ENCODE assay signal across 9 cellular contexts in genomic region chr1:223733898-223734852, GRCh38. TPM values are rescaled to one million over a fixed set of nuclear protein-coding genes. Genes with fewer than 3 reads are reported as not detected.
DNase-seq lines count a peak whose midpoint lies in the region; TF ChIP-seq lines count a peak whose summit lies in the region.
"Had no signal": no experiment of that assay in that cellular context is flagged by ENCODE, and none has a peak within 500 bp of the region (broad histone marks: within the 10 kb centered on the region; RNA-seq: fewer than 3 reads in every experiment).

No MANE protein-coding gene starts in this region.

- H3K4me3 Mint-ChIP-seq in activated CD4-positive, alpha-beta memory T cell treated with anti-CD3 and anti-CD28 coated beads, Interleukin-2, amount 10 ng/mL, durations not matched to agents 7 days and 5 days = no peak overlapping the region
- no peak overlapping the region for H3K4me3 Mint-ChIP-seq in activated CD4-positive, alpha-beta memory T cell treated with anti-CD3 and anti-CD28 coated beads for 36 hours

- H3K4me3 ChIP-seq in dorsolateral prefrontal cortex = peak overlapping the region in 17 of 59 donors; percentile 1 to 39 (median 21)
- H3K4me3 ChIP-seq in muscle layer of duodenum (ENCODE audit: low read depth in 1 of 2, low read length in 2 of 2) = no peak overlapping the region
- no peak overlapping the region for H3K4me3 ChIP-seq in tibial nerve
- H3K4me3 ChIP-seq: coronary artery had no signal

- no peak for TF ChIP-seq EP300 in tibial nerve (IDR thresholded peaks at IDR 0.05)

- H3K27me3 Mint-ChIP-seq in activated CD4-positive, alpha-beta memory T cell treated with anti-CD3 and anti-CD28 coated beads, Interleukin-2, amount 10 ng/mL, durations not matched to agents 7 days and 5 days = no peaks in the 10 kb centered on the region
- no peaks in the 10 kb centered on the region for H3K27me3 Mint-ChIP-seq in activated CD4-positive, alpha-beta memory T cell treated with anti-CD3 and anti-CD28 coated beads for 36 hours

- peaks cover 43% of the 10 kb centered on the region for H3K4me1 Mint-ChIP-seq in activated CD4-positive, alpha-beta memory T cell treated with anti-CD3 and anti-CD28 coated beads, Interleukin-2, amount 10 ng/mL, durations not matched to agents 7 days and 5 days
- peaks cover 36% of the 10 kb centered on the region for H3K4me1 Mint-ChIP-seq in activated CD4-positive, alpha-beta memory T cell treated with anti-CD3 and anti-CD28 coated beads for 36 hours (ENCODE audit: low read depth)

- no peak for TF ChIP-seq POLR2A in tibial nerve (IDR thresholded peaks at IDR 0.05)

- POLR2A ChIA-PET in activated CD4-positive, alpha-beta memory T cell treated with anti-CD3 and anti-CD28 coated beads, Interleukin-2, amount 10 ng/mL, durations not matched to agents 7 days and 5 days (lab: Charles Lee) = interaction anchor here (1.2 kb wide), 1 partner anchor 1021 kb away, joined by 3 read pairs; no protein-coding TSS in a partner anchor
- POLR2A ChIA-PET in activated CD4-positive, alpha-beta memory T cell treated with anti-CD3 and anti-CD28 coated beads for 36 hours (lab: Charles Lee) = no interaction called here

- TF ChIP-seq CTCF in dorsolateral prefrontal cortex (IDR thresholded peaks at IDR 0.05 in 54 of 56, conservative IDR thresholded peaks at IDR 0.05 in 2 of 56; ENCODE audit: low read depth in 1 of 56, partially characterized antibody in 56 of 56) (no peak), tibial nerve (IDR thresholded peaks at IDR 0.05) (no peak)

- no peak for DNase-seq in activated CD4-positive, alpha-beta memory T cell treated with anti-CD3 and anti-CD28 coated beads, Interleukin-2, amount 10 ng/mL, durations not matched to agents 7 days and 5 days
- no peak for DNase-seq in activated CD4-positive, alpha-beta memory T cell treated with anti-CD3 and anti-CD28 coated beads for 36 hours
- DNase-seq in dorsolateral prefrontal cortex = peak in 1 of 10 donors; percentile 55
- DNase-seq in tibial nerve (ENCODE audit: low spot score in 2 of 2) = no peak
- no peak for DNase-seq in DMS 273 treated with DMSO at 0.1 percent for 48 hours (lab: John Stamatoyannopoulos, UW)
- no peak for DNase-seq in NOMO-1 (lab: John Stamatoyannopoulos, UW; ENCODE audit: unreplicated experiment in 2 of 2)
- DNase-seq in NCI-H2107 treated with DMSO at 0.1 percent for 48 hours (lab: John Stamatoyannopoulos, UW; ENCODE audit: unreplicated experiment) = no peak

- 69% methylated on average over 20 of the region's 20 CpGs for WGBS in tibial nerve, 2 donors

- H3K36me3 Mint-ChIP-seq in activated CD4-positive, alpha-beta memory T cell treated with anti-CD3 and anti-CD28 coated beads, Interleukin-2, amount 10 ng/mL, durations not matched to agents 7 days and 5 days (ENCODE audit: low read depth) = peaks cover 59% of the 10 kb centered on the region
- H3K36me3 Mint-ChIP-seq in activated CD4-positive, alpha-beta memory T cell treated with anti-CD3 and anti-CD28 coated beads for 36 hours = peaks cover 8% of the 10 kb centered on the region

- CTCF ChIA-PET in activated CD4-positive, alpha-beta memory T cell treated with anti-CD3 and anti-CD28 coated beads, Interleukin-2, amount 10 ng/mL, durations not matched to agents 7 days and 5 days (lab: Charles Lee) = no interaction called here
- CTCF ChIA-PET in activated CD4-positive, alpha-beta memory T cell treated with anti-CD3 and anti-CD28 coated beads for 36 hours (lab: Charles Lee) = interaction anchor here (1.0 to 1.1 kb wide), 2 partner anchors 15 kb away, joined by 5 to 6 read pairs; no protein-coding TSS in a partner anchor

- peak overlapping the region; percentile 21 for H3K27ac Mint-ChIP-seq in activated CD4-positive, alpha-beta memory T cell treated with anti-CD3 and anti-CD28 coated beads, Interleukin-2, amount 10 ng/mL, durations not matched to agents 7 days and 5 days
- H3K27ac Mint-ChIP-seq in activated CD4-positive, alpha-beta memory T cell treated with anti-CD3 and anti-CD28 coated beads for 36 hours = no peak overlapping the region

- H3K9me3 Mint-ChIP-seq in activated CD4-positive, alpha-beta memory T cell treated with anti-CD3 and anti-CD28 coated beads, Interleukin-2, amount 10 ng/mL, durations not matched to agents 7 days and 5 days = no peaks in the 10 kb centered on the region
- no peaks in the 10 kb centered on the region for H3K9me3 Mint-ChIP-seq in activated CD4-positive, alpha-beta memory T cell treated with anti-CD3 and anti-CD28 coated beads for 36 hours

- H3K27me3 ChIP-seq in dorsolateral prefrontal cortex (no peaks in the 10 kb centered on the region), muscle layer of duodenum (ENCODE audit: low read depth, low read length) (no peaks in the 10 kb centered on the region), tibial nerve (no peaks in the 10 kb centered on the region)

- peaks cover 28 to 55% of the 10 kb centered on the region in 2 donors for H3K4me1 ChIP-seq in muscle layer of duodenum (ENCODE audit: control insufficient read depth in 1 of 2, insufficient read depth in 2 of 2, low read length in 2 of 2)
- H3K4me1 ChIP-seq in tibial nerve = peaks cover 0 to 65% (median 34%) of the 10 kb centered on the region in 4 donors

- H3K27ac ChIP-seq in dorsolateral prefrontal cortex = peak overlapping the region in 54 of 59 donors; percentile 14 to 85 (median 74)
- H3K27ac ChIP-seq in muscle layer of duodenum (ENCODE audit: low read length) = peak overlapping the region; percentile 65
- H3K27ac ChIP-seq in tibial nerve = peak overlapping the region in 3 of 4 donors; percentile 17 to 58 (median 55)

- H3K9me3 ChIP-seq in muscle layer of duodenum (ENCODE audit: control insufficient read depth in 1 of 2, low read length in 2 of 2) (no peaks in the 10 kb centered on the region), tibial nerve (no peaks in the 10 kb centered on the region)

- no peaks in the 10 kb centered on the region for H3K36me3 ChIP-seq in muscle layer of duodenum (ENCODE audit: control insufficient read depth in 1 of 2, insufficient read depth in 2 of 2, low read length in 2 of 2)
- H3K36me3 ChIP-seq in tibial nerve = peaks cover 0 to 14% (median 0%) of the 10 kb centered on the region in 3 donors

- intact Hi-C loops in activated CD4-positive, alpha-beta memory T cell treated with anti-CD3 and anti-CD28 coated beads for 36 hours (cut with micrococcal nuclease) = no loop called here
- intact Hi-C loops in dorsolateral prefrontal cortex (cut with DNase I) = no loop called here

RNA-seq across cellular contexts. Expression of gene CAPN2, which starts 21.8 kb away (rescaled TPM):
- total RNA-seq in activated CD4-positive, alpha-beta memory T cell treated with anti-CD3 and anti-CD28 coated beads, Interleukin-2, amount 10 ng/mL, durations not matched to agents 7 days and 5 days = 100 to 1,000 TPM; 263 TPM
- 10 to 100 TPM; 61.2 to 64.5 TPM for total RNA-seq in activated CD4-positive, alpha-beta memory T cell treated with anti-CD3 and anti-CD28 coated beads for 36 hours
- total RNA-seq in dorsolateral prefrontal cortex (100 to 1,000 TPM in 66 of 120 experiments, 10 to 100 TPM in 54; 66.7 to 318 (median 103) TPM), tibial nerve (100 to 1,000 TPM; 160 to 207 (median 177) TPM)
